1 cellular context compared by ENCODE assay signal in genomic region chr15:41861736-41862356, GRCh38.
TF ChIP-seq lines count a peak whose summit lies in the region.

No MANE protein-coding gene starts in this region.

TF ChIP-seq in K562, 482 proteins besides CTCF, POLR2A, EP300 and RAD21:
- TF ChIP-seq MITF (IDR thresholded peaks at IDR 0.05) = no peak
- TF ChIP-seq NFE2L1 (tag; IDR thresholded peaks at IDR 0.05; ENCODE audit: borderline replicate concordance, low read depth) = no peak
- TF ChIP-seq LEF1 (IDR thresholded peaks at IDR 0.05) = no peak
- TF ChIP-seq DIDO1 (tag; IDR thresholded peaks at IDR 0.05; ENCODE audit: low read depth) = no peak
- TF ChIP-seq ZNF316 (IDR thresholded peaks at IDR 0.05) = no peak
- no peak for TF ChIP-seq PHB (CRISPR knock-in tag; IDR thresholded peaks at IDR 0.05)
